ENCODE assay signal across 23 cellular contexts in genomic region chr6:1037430-1037829, GRCh38.
"Had no signal": no experiment of that assay in that cellular context is flagged by ENCODE, and none has a peak within 500 bp of the region (broad histone marks: within the 10 kb centered on the region; RNA-seq: fewer than 3 reads in every experiment).

No MANE protein-coding gene starts in this region.

- H3K36me3 Mint-ChIP-seq: immature natural killer cell, mesothelial cell of epicardium had no signal

- H3K4me3 ChIP-seq: coronary artery, dorsolateral prefrontal cortex, esophagus muscularis mucosa, gastroesophageal sphincter, heart left ventricle, hepatocyte, left lung, lower lobe of right lung, mucosa of descending colon had no signal

- H3K9me3 Mint-ChIP-seq: immature natural killer cell had no signal

- DNase-seq: dermis blood vessel endothelial cell; dorsolateral prefrontal cortex; effector CD4-positive, alpha-beta T cell; effector memory CD4-positive, alpha-beta T cell; foreskin keratinocyte; heart left ventricle; hypothalamus; immature natural killer cell; islet precursor cell; left cardiac atrium; left lung; left ventricle myocardium superior; lower lobe of right lung; mesenchymal stem cell; mucosa of descending colon had no signal

- H2AFZ ChIP-seq: hepatocyte had no signal

- H3K27ac Mint-ChIP-seq: immature natural killer cell, mesothelial cell of epicardium had no signal

- FAIRE-seq: colon, endothelial cell of umbilical vein, frontal cortex had no signal

- H3K27me3 ChIP-seq: esophagus muscularis mucosa, foreskin keratinocyte, gastroesophageal sphincter, hepatocyte had no signal

- H3K27ac ChIP-seq: coronary artery, dorsolateral prefrontal cortex, esophagus muscularis mucosa, foreskin keratinocyte, gastroesophageal sphincter, heart left ventricle, hepatocyte, left lung, lower lobe of right lung had no signal

- H3K4me3 Mint-ChIP-seq: immature natural killer cell, mesothelial cell of epicardium had no signal

- H3K4me1 Mint-ChIP-seq: immature natural killer cell, mesothelial cell of epicardium had no signal

- H3K79me2 ChIP-seq: hepatocyte had no signal

- H3K9me3 ChIP-seq: esophagus muscularis mucosa, gastroesophageal sphincter, left lung, lower lobe of right lung, mucosa of descending colon had no signal

- H3K36me3 ChIP-seq: esophagus muscularis mucosa, gastroesophageal sphincter, heart left ventricle, left lung, lower lobe of right lung had no signal

- H3K4me1 ChIP-seq: esophagus muscularis mucosa, gastroesophageal sphincter, heart left ventricle, left lung, lower lobe of right lung had no signal

- H3K4me2 ChIP-seq: hepatocyte had no signal

- ATAC-seq: gastroesophageal sphincter, heart left ventricle, left cardiac atrium, left lung, left ventricle myocardium superior, lower lobe of right lung, mucosa of descending colon had no signal
